Comparison of ENCODE assay signal across 18 cellular contexts in genomic region chr11:978781-979180, GRCh38. TPM values are rescaled to one million over a fixed set of nuclear protein-coding genes. Genes with fewer than 3 reads are reported as not detected.
A peak's percentile ranks its signal among the peaks of the same experiment; 100 is the strongest.
DNase-seq lines count a peak whose midpoint lies in the region; ATAC-seq, FAIRE-seq and TF ChIP-seq lines count a peak whose summit lies in the region.
"Had no signal": no experiment of that assay in that cellular context is flagged by ENCODE, and none has a peak within 500 bp of the region (broad histone marks: within the 10 kb centered on the region; RNA-seq: fewer than 3 reads in every experiment).

No MANE protein-coding gene starts in this region.

- H3K4ac ChIP-seq in H9 (ENCODE audit: low read depth, low read length), result no peak overlapping the region

- no peak overlapping the region for H3K9ac ChIP-seq in H9 (ENCODE audit: extremely low read depth, insufficient read length, low read length)
- H3K9ac ChIP-seq: KMS-11 had no signal

- H4K5ac ChIP-seq in H9 (ENCODE audit: insufficient read length, low read depth, low read length), result no peak overlapping the region

- DNase-seq in activated CD8-positive, alpha-beta T cell treated with anti-CD3 and anti-CD28 coated beads for 36 hours, result no peak
- DNase-seq in activated CD8-positive, alpha-beta T cell treated with anti-CD3 and anti-CD28 coated beads, Interleukin-2, amount 10 ng/mL, durations not matched to agents 7 days and 5 days, result no peak
- DNase-seq in H9 (no peak), glutamatergic neuron (no peak), endothelial cell (ENCODE audit: low spot score) (no peak), NCI-H146 treated with DMSO at 0.1 percent for 48 hours (lab: John Stamatoyannopoulos, UW; ENCODE audit: unreplicated experiment) (no peak), frontal cortex (ENCODE audit: low spot score in 2 of 2) (no peak)
- DNase-seq in stimulated activated effector memory CD8-positive, alpha-beta T cell treated with anti-CD3 and anti-CD28 coated beads, Interleukin-12 subunit alpha, Interleukin-12 subunit beta, amount 100 ng/mL, for 72 hours (ENCODE audit: low spot score in 2 of 2), result no peak
- DNase-seq: 8988T, DMS53, HFFc6, NCI-H1092 treated with DMSO at 0.1 percent for 48 hours, NCI-H1694 treated with DMSO at 0.1 percent for 48 hours, NCI-H69 had no signal

- no peak overlapping the region for H2BK15ac ChIP-seq in H9 (ENCODE audit: low read depth, low read length)

- H3K27me3 Mint-ChIP-seq in activated CD8-positive, alpha-beta T cell treated with anti-CD3 and anti-CD28 coated beads for 36 hours, result no peaks in the 10 kb centered on the region
- H3K27me3 Mint-ChIP-seq in activated CD8-positive, alpha-beta T cell treated with anti-CD3 and anti-CD28 coated beads, Interleukin-2, amount 10 ng/mL, durations not matched to agents 7 days and 5 days (ENCODE audit: low read depth), result no peaks in the 10 kb centered on the region
- no peaks in the 10 kb centered on the region for H3K27me3 Mint-ChIP-seq in H9 (ENCODE audit: low read depth)
- H3K27me3 Mint-ChIP-seq in glutamatergic neuron (ENCODE audit: unreplicated experiment), result peaks cover 16% of the 10 kb centered on the region
- H3K27me3 Mint-ChIP-seq in endothelial cell (ENCODE audit: unreplicated experiment), result peaks cover 21% of the 10 kb centered on the region

- ATAC-seq in activated CD8-positive, alpha-beta T cell treated with anti-CD3 and anti-CD28 coated beads for 36 hours, result no peak
- ATAC-seq in activated CD8-positive, alpha-beta T cell treated with anti-CD3 and anti-CD28 coated beads, Interleukin-2, amount 10 ng/mL, durations not matched to agents 7 days and 5 days, result no peak
- ATAC-seq in stimulated activated effector memory CD8-positive, alpha-beta T cell treated with anti-CD3 and anti-CD28 coated beads, Interleukin-12 subunit alpha, Interleukin-12 subunit beta, amount 100 ng/mL, for 72 hours, result no peak
- ATAC-seq: GM12878 had no signal

- no peak overlapping the region for H3T11ph ChIP-seq in H9 (ENCODE audit: low read length)

- H3K36me3 Mint-ChIP-seq in activated CD8-positive, alpha-beta T cell treated with anti-CD3 and anti-CD28 coated beads for 36 hours (ENCODE audit: low read depth), result peaks cover 14% of the 10 kb centered on the region
- H3K36me3 Mint-ChIP-seq in activated CD8-positive, alpha-beta T cell treated with anti-CD3 and anti-CD28 coated beads, Interleukin-2, amount 10 ng/mL, durations not matched to agents 7 days and 5 days (ENCODE audit: low read depth), result peaks cover 13% of the 10 kb centered on the region
- H3K36me3 Mint-ChIP-seq in H9 (ENCODE audit: insufficient read depth in 1 of 3, low read depth in 3 of 3) (peaks cover 13 to 65% (median 57%) of the 10 kb centered on the region in 3 experiments; a peak in 6 of 7 replicates), glutamatergic neuron (ENCODE audit: unreplicated experiment) (no peaks in the 10 kb centered on the region), endothelial cell (ENCODE audit: low read depth, unreplicated experiment) (peaks cover 43% of the 10 kb centered on the region)
- peaks cover 63% of the 10 kb centered on the region for H3K36me3 Mint-ChIP-seq in stimulated activated effector memory CD8-positive, alpha-beta T cell treated with anti-CD3 and anti-CD28 coated beads, Interleukin-12 subunit alpha, Interleukin-12 subunit beta, amount 100 ng/mL, for 72 hours

- no peak for TF ChIP-seq CTCF in activated CD8-positive, alpha-beta T cell treated with anti-CD3 and anti-CD28 coated beads for 36 hours (IDR thresholded peaks at IDR 0.05)
- TF ChIP-seq CTCF in H9 (conservative IDR thresholded peaks at IDR 0.05) (no peak), glutamatergic neuron (IDR thresholded peaks at IDR 0.05; ENCODE audit: partially characterized antibody, unreplicated experiment) (no peak), endothelial cell (IDR thresholded peaks at IDR 0.05; ENCODE audit: unreplicated experiment) (no peak)

- WGBS in H9 (ENCODE audit: extremely low coverage, insufficient read length, low lambda C conversion rate), result no CpG with 5 or more reads among the region's 16 CpGs

- no peak overlapping the region for H3K23ac ChIP-seq in H9 (ENCODE audit: insufficient read length, low read depth, low read length)

- no peak overlapping the region for H4K91ac ChIP-seq in H9 (ENCODE audit: insufficient read length, low read depth, low read length)

- no peak overlapping the region for H2AFZ ChIP-seq in H9 (ENCODE audit: low read length)

- no peaks in the 10 kb centered on the region for H3K9me3 ChIP-seq in H9 (ENCODE audit: control insufficient read depth, low read depth, low read length)

- H4K20me1 ChIP-seq in H9 (ENCODE audit: control insufficient read depth, insufficient read depth, insufficient read length), result no peaks in the 10 kb centered on the region

- H3K27ac ChIP-seq in H9 (ENCODE audit: insufficient read length, low read depth, low read length), result no peak overlapping the region
- H3K27ac ChIP-seq: KMS-11 had no signal

- no peaks in the 10 kb centered on the region for H3K79me2 ChIP-seq in H9 (ENCODE audit: insufficient read depth, low read length)

- no peak overlapping the region for H2BK5ac ChIP-seq in H9 (ENCODE audit: insufficient read length, low read length)

- CTCF ChIA-PET in activated CD8-positive, alpha-beta T cell treated with anti-CD3 and anti-CD28 coated beads for 36 hours (lab: Charles Lee), result no interaction called here
- CTCF ChIA-PET in activated CD8-positive, alpha-beta T cell treated with anti-CD3 and anti-CD28 coated beads, Interleukin-2, amount 10 ng/mL, durations not matched to agents 7 days and 5 days (lab: Charles Lee), result no interaction called here

- no peak overlapping the region for H2BK20ac ChIP-seq in H9 (ENCODE audit: low read depth, low read length, poor library complexity, severe bottlenecking)

- no peak overlapping the region for H3K4me3 Mint-ChIP-seq in activated CD8-positive, alpha-beta T cell treated with anti-CD3 and anti-CD28 coated beads for 36 hours
- H3K4me3 Mint-ChIP-seq in activated CD8-positive, alpha-beta T cell treated with anti-CD3 and anti-CD28 coated beads, Interleukin-2, amount 10 ng/mL, durations not matched to agents 7 days and 5 days, result no peak overlapping the region
- no peak overlapping the region for H3K4me3 Mint-ChIP-seq in H9
- no peak overlapping the region for H3K4me3 Mint-ChIP-seq in glutamatergic neuron (ENCODE audit: unreplicated experiment)
- H3K4me3 Mint-ChIP-seq in stimulated activated effector memory CD8-positive, alpha-beta T cell treated with anti-CD3 and anti-CD28 coated beads, Interleukin-12 subunit alpha, Interleukin-12 subunit beta, amount 100 ng/mL, for 72 hours, result no peak overlapping the region
- H3K4me3 Mint-ChIP-seq in endothelial cell (ENCODE audit: unreplicated experiment), result no peak overlapping the region
- H3K4me3 Mint-ChIP-seq: HFFc6 had no signal

- H3K27me3 ChIP-seq in H9 (ENCODE audit: insufficient read depth, low read length), result no peaks in the 10 kb centered on the region

- intact Hi-C loops in activated CD8-positive, alpha-beta T cell treated with anti-CD3 and anti-CD28 coated beads for 36 hours (cut with micrococcal nuclease), result no loop called here

- H3K4me1 Mint-ChIP-seq in activated CD8-positive, alpha-beta T cell treated with anti-CD3 and anti-CD28 coated beads for 36 hours (ENCODE audit: low read depth), result peaks cover 19% of the 10 kb centered on the region
- peaks cover 23% of the 10 kb centered on the region for H3K4me1 Mint-ChIP-seq in activated CD8-positive, alpha-beta T cell treated with anti-CD3 and anti-CD28 coated beads, Interleukin-2, amount 10 ng/mL, durations not matched to agents 7 days and 5 days (ENCODE audit: low read depth)
- H3K4me1 Mint-ChIP-seq in H9 (peaks cover 14 to 16% of the 10 kb centered on the region in 2 experiments), glutamatergic neuron (ENCODE audit: low read depth, unreplicated experiment) (peaks cover 24% of the 10 kb centered on the region), endothelial cell (ENCODE audit: unreplicated experiment) (peaks cover 10% of the 10 kb centered on the region)
- peaks cover 35% of the 10 kb centered on the region for H3K4me1 Mint-ChIP-seq in stimulated activated effector memory CD8-positive, alpha-beta T cell treated with anti-CD3 and anti-CD28 coated beads, Interleukin-12 subunit alpha, Interleukin-12 subunit beta, amount 100 ng/mL, for 72 hours

- H3K23me2 ChIP-seq in H9 (ENCODE audit: insufficient read length, low read depth, low read length, poor library complexity, severe bottlenecking), result no peaks in the 10 kb centered on the region

- no peak overlapping the region for H2BK12ac ChIP-seq in H9 (ENCODE audit: insufficient read length, low read depth, low read length)

- no peak overlapping the region; the same call in 1 of the 2 replicates for H3K14ac ChIP-seq in H9 (ENCODE audit: insufficient read depth, low read length)

- H3K27ac Mint-ChIP-seq in activated CD8-positive, alpha-beta T cell treated with anti-CD3 and anti-CD28 coated beads for 36 hours, result peak overlapping the region; percentile 38
- no peak overlapping the region for H3K27ac Mint-ChIP-seq in activated CD8-positive, alpha-beta T cell treated with anti-CD3 and anti-CD28 coated beads, Interleukin-2, amount 10 ng/mL, durations not matched to agents 7 days and 5 days
- H3K27ac Mint-ChIP-seq in H9 (peak overlapping the region; percentile 27 to 84 (median 76); a peak in 4 of 7 replicates), glutamatergic neuron (ENCODE audit: unreplicated experiment) (peak overlapping the region; percentile 77), endothelial cell (ENCODE audit: unreplicated experiment) (no peak overlapping the region)
- H3K27ac Mint-ChIP-seq in stimulated activated effector memory CD8-positive, alpha-beta T cell treated with anti-CD3 and anti-CD28 coated beads, Interleukin-12 subunit alpha, Interleukin-12 subunit beta, amount 100 ng/mL, for 72 hours, result peak overlapping the region; percentile 20
- H3K27ac Mint-ChIP-seq: HFFc6 had no signal

- no peak overlapping the region for H2BK120ac ChIP-seq in H9 (ENCODE audit: low read depth, low read length, poor library complexity, severe bottlenecking)

- H3K4me2 ChIP-seq in H9 (ENCODE audit: insufficient read depth, insufficient read length, low read length), result no peak overlapping the region
- H3K4me2 ChIP-seq: KMS-11 had no signal

- no peaks in the 10 kb centered on the region for H3K4me1 ChIP-seq in H9 (ENCODE audit: insufficient read depth, low read length)

- H3K56ac ChIP-seq in H9 (ENCODE audit: insufficient read length, low read depth, low read length), result no peak overlapping the region

- H3K9me3 Mint-ChIP-seq in activated CD8-positive, alpha-beta T cell treated with anti-CD3 and anti-CD28 coated beads for 36 hours, result no peaks in the 10 kb centered on the region
- H3K9me3 Mint-ChIP-seq in activated CD8-positive, alpha-beta T cell treated with anti-CD3 and anti-CD28 coated beads, Interleukin-2, amount 10 ng/mL, durations not matched to agents 7 days and 5 days (ENCODE audit: insufficient read depth), result no peaks in the 10 kb centered on the region
- H3K9me3 Mint-ChIP-seq in H9 (no peaks in the 10 kb centered on the region), glutamatergic neuron (ENCODE audit: unreplicated experiment) (peaks cover 13% of the 10 kb centered on the region), endothelial cell (ENCODE audit: unreplicated experiment) (no peaks in the 10 kb centered on the region)
- no peaks in the 10 kb centered on the region for H3K9me3 Mint-ChIP-seq in stimulated activated effector memory CD8-positive, alpha-beta T cell treated with anti-CD3 and anti-CD28 coated beads, Interleukin-12 subunit alpha, Interleukin-12 subunit beta, amount 100 ng/mL, for 72 hours
- H3K9me3 Mint-ChIP-seq: HFFc6 had no signal

- FAIRE-seq in frontal cortex (lab: Jason Lieb, UNC), result no peak
- FAIRE-seq: GM12878, GM18507 had no signal

- no peak overlapping the region for H4K8ac ChIP-seq in H9 (replicated peaks; ENCODE audit: insufficient read length, low read depth, low read length)

- no peak overlapping the region for H3K18ac ChIP-seq in H9 (ENCODE audit: insufficient read length, low read depth, low read length)

- H3K79me1 ChIP-seq in H9 (ENCODE audit: insufficient read depth, low read depth, low read length, poor library complexity, severe bottlenecking), result peaks cover 2% of the 10 kb centered on the region

- POLR2A ChIA-PET in activated CD8-positive, alpha-beta T cell treated with anti-CD3 and anti-CD28 coated beads for 36 hours (lab: Charles Lee), result no interaction called here
- POLR2A ChIA-PET in activated CD8-positive, alpha-beta T cell treated with anti-CD3 and anti-CD28 coated beads, Interleukin-2, amount 10 ng/mL, durations not matched to agents 7 days and 5 days (lab: Charles Lee), result no interaction called here

- H2AK5ac ChIP-seq in H9 (ENCODE audit: insufficient read length, low read length), result no peak overlapping the region

RNA-seq across cellular contexts. Expression of gene AP2A2, which starts 53.1 kb away (rescaled TPM):
- 10 to 100 TPM; 34.0 to 34.6 TPM for total RNA-seq in activated CD8-positive, alpha-beta T cell treated with anti-CD3 and anti-CD28 coated beads for 36 hours
- total RNA-seq in activated CD8-positive, alpha-beta T cell treated with anti-CD3 and anti-CD28 coated beads, Interleukin-2, amount 10 ng/mL, durations not matched to agents 7 days and 5 days, result 10 to 100 TPM; 40.1 to 54.0 TPM
- total RNA-seq in H9 (2021), result 51.7 and 53.7 TPM in 2 replicates
- 228 TPM for total RNA-seq in glutamatergic neuron (ENCODE audit: unreplicated experiment)
- total RNA-seq in endothelial cell (ENCODE audit: unreplicated experiment), result 287 TPM
- 34.6 TPM for total RNA-seq in frontal cortex

RNA-seq across cellular contexts. Expression of gene MUC6, which starts 57.7 kb away (rescaled TPM):
- not detected for total RNA-seq in activated CD8-positive, alpha-beta T cell treated with anti-CD3 and anti-CD28 coated beads for 36 hours
- not detected for total RNA-seq in activated CD8-positive, alpha-beta T cell treated with anti-CD3 and anti-CD28 coated beads, Interleukin-2, amount 10 ng/mL, durations not matched to agents 7 days and 5 days
- total RNA-seq in H9 (2021), result not detected in 2 replicates
- total RNA-seq in glutamatergic neuron (ENCODE audit: unreplicated experiment), result not detected
- not detected for total RNA-seq in endothelial cell (ENCODE audit: unreplicated experiment)
- not detected for total RNA-seq in frontal cortex
- total RNA-seq: HFFc6, MCF 10A had no signal

Comparison
In these comparisons a context has a peak if more than half of its experiments do, and no peak if none do; other contexts are left out.
1. H3K27ac Mint-ChIP-seq: peak in activated CD8-positive, alpha-beta T cell treated with anti-CD3 and anti-CD28 coated beads for 36 hours (single experiment), H9 (3 of 3), glutamatergic neuron (single experiment) and stimulated activated effector memory CD8-positive, alpha-beta T cell treated with anti-CD3 and anti-CD28 coated beads, Interleukin-12 subunit alpha, Interleukin-12 subunit beta, amount 100 ng/mL, for 72 hours (single experiment); none in activated CD8-positive, alpha-beta T cell treated with anti-CD3 and anti-CD28 coated beads, Interleukin-2, amount 10 ng/mL, durations not matched to agents 7 days and 5 days (single experiment) and endothelial cell (single experiment).